Comparison of ENCODE assay signal across 20 cellular contexts in the genomic region with DNA sequence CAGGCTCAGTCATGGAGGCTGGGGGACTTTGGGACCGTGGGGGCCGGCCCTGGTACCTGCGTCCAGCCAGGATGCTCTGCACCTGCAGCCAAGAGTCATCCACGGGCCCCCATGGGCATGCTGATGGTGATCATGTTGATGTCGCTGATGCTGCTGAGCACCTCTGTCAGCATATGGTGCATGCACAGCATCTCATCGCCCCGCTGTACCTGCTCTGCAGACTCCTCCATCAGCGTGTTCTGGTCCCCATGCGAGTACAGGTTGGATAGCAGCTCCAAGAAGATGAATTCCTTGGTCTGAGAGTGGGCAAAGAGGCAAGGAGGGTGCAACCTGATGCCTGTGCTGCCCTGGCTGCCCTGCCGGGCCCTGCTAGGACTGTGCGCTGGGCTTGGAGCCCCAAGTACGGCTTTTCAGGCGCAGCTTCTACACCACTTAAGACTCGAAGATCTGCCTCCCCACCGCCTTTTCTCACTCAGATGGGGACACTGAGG. TPM values are rescaled to one million over a fixed set of nuclear protein-coding genes. Genes with fewer than 3 reads are reported as not detected.
DNase-seq lines count a peak whose midpoint lies in the region; ATAC-seq, FAIRE-seq and TF ChIP-seq lines count a peak whose summit lies in the region.
"Had no signal": no experiment of that assay in that cellular context is flagged by ENCODE, and none has a peak within 500 bp of the region (broad histone marks: within the 10 kb centered on the region; RNA-seq: fewer than 3 reads in every experiment).

No MANE protein-coding gene starts in this region.

- H3K27ac ChIP-seq in H1 (ENCODE audit: low read depth, low read length) (no peak overlapping the region), osteoblast (ENCODE audit: low read depth, low read length) (no peak overlapping the region)
- H3K27ac ChIP-seq: GM23248, Peyer's patch, SK-N-MC had no signal

- H3K18ac ChIP-seq in H1 (ENCODE audit: extremely low read depth, low read length): no peak overlapping the region

- H3K79me2 ChIP-seq in H1 (ENCODE audit: control insufficient read depth in 1 of 2, insufficient read depth in 2 of 2, low read length in 2 of 2): peaks cover 0 to 13% of the 10 kb centered on the region in 2 experiments; a peak in 2 of 4 replicates
- H3K79me2 ChIP-seq in osteoblast (ENCODE audit: insufficient read depth, low read length): peaks cover 13% of the 10 kb centered on the region

- no peak overlapping the region for H3K14ac ChIP-seq in H1 (ENCODE audit: insufficient read length)

- H3K36me3 ChIP-seq in H1 (ENCODE audit: control insufficient read depth in 2 of 4, insufficient read depth in 4 of 4, low read length in 3 of 4): peaks cover 19 to 42% (median 33%) of the 10 kb centered on the region in 4 experiments
- peaks cover 26% of the 10 kb centered on the region for H3K36me3 ChIP-seq in osteoblast (ENCODE audit: insufficient read depth, low read length)

- H2BK15ac ChIP-seq in H1 (ENCODE audit: low read length): no peak overlapping the region

- no peak overlapping the region for H3K4ac ChIP-seq in H1 (replicated peaks; ENCODE audit: insufficient read length, low read depth, low read length)

- no peak overlapping the region for H2BK120ac ChIP-seq in H1 (replicated peaks; ENCODE audit: low read depth, low read length)

- H3K23me2 ChIP-seq in H1 (ENCODE audit: low read depth, low read length): no peaks in the 10 kb centered on the region; the same call in 1 of the 2 replicates

- no peak for DNase-seq in activated naive CD8-positive, alpha-beta T cell treated with anti-CD3 and anti-CD28 coated beads, Interleukin-2, amount 50 U/mL, for 24 hours
- DNase-seq in activated naive CD8-positive, alpha-beta T cell treated with anti-CD3 and anti-CD28 coated beads for 36 hours: no peak
- DNase-seq in NAMALWA (ENCODE audit: low spot score) (peak; percentile 16), H1 (ENCODE audit: low read depth in 1 of 2, low spot score in 2 of 2) (peak in 1 of 2 experiments; percentile 50), osteoblast (ENCODE audit: insufficient read length, low spot score, missing footprints) (peak; percentile 61), AG08395 (ENCODE audit: low spot score) (no peak)
- no peak for DNase-seq in stimulated activated CD4-positive, alpha-beta T cell treated with anti-CD3 and anti-CD28 coated beads, Interleukin-15, amount 100 ng/mL, for 24 hours
- DNase-seq: Caco-2; CD4-positive, CD25-positive, alpha-beta regulatory T cell; GDM1; NCI-H1105 treated with DMSO at 0.1 percent for 48 hours; NCI-H1694; Peyer's patch; SHP77 had no signal

- peaks cover 15 to 20% of the 10 kb centered on the region in 2 experiments for H4K20me1 ChIP-seq in H1 (replicated peaks in 1 of 2; ENCODE audit: control insufficient read depth in 1 of 2, insufficient read depth in 2 of 2, low read length in 2 of 2)
- H4K20me1 ChIP-seq in osteoblast (ENCODE audit: insufficient read depth, low read length): peaks cover 24% of the 10 kb centered on the region

- no peak overlapping the region for H3K4me3 ChIP-seq in H1 (ENCODE audit: extremely low read depth in 1 of 4, insufficient read depth in 2 of 4, low read depth in 3 of 4, low read length in 4 of 4)
- H3K4me3 ChIP-seq in osteoblast (ENCODE audit: insufficient read depth, low read length): no peak overlapping the region
- H3K4me3 ChIP-seq: GM23248, Peyer's patch, SK-N-MC had no signal

- no peak overlapping the region for H4K91ac ChIP-seq in H1 (replicated peaks; ENCODE audit: insufficient read length, low read length)

- peaks cover 42% of the 10 kb centered on the region for H3K36me3 Mint-ChIP-seq in activated naive CD8-positive, alpha-beta T cell treated with anti-CD3 and anti-CD28 coated beads, Interleukin-2, amount 50 U/mL, for 24 hours (ENCODE audit: low read depth)
- peaks cover 39% of the 10 kb centered on the region for H3K36me3 Mint-ChIP-seq in activated naive CD8-positive, alpha-beta T cell treated with anti-CD3 and anti-CD28 coated beads for 36 hours

- peaks cover 32% of the 10 kb centered on the region for H3K4me1 Mint-ChIP-seq in activated naive CD8-positive, alpha-beta T cell treated with anti-CD3 and anti-CD28 coated beads, Interleukin-2, amount 50 U/mL, for 24 hours
- peaks cover 21% of the 10 kb centered on the region for H3K4me1 Mint-ChIP-seq in activated naive CD8-positive, alpha-beta T cell treated with anti-CD3 and anti-CD28 coated beads for 36 hours

- H4K8ac ChIP-seq in H1 (ENCODE audit: extremely low read depth, insufficient read depth, low read length): no peak overlapping the region

- 0 out of 2 replicates have a peak, but pooled peaks cover 2% of the 10 kb centered on the region for H3K79me1 ChIP-seq in H1 (ENCODE audit: low read depth, low read length)

- TF ChIP-seq POLR2A in H1 (IDR thresholded peaks at IDR 0.05; ENCODE audit: control extremely low read depth in 1 of 2, low read depth in 2 of 2, low read length in 2 of 2): no peak; a peak in 1 of 3 replicates

- ATAC-seq in activated naive CD8-positive, alpha-beta T cell treated with anti-CD3 and anti-CD28 coated beads, Interleukin-2, amount 50 U/mL, for 24 hours: no peak
- ATAC-seq in HG03280 (IDR thresholded peaks at IDR 0.05; ENCODE audit: unreplicated experiment): no peak
- ATAC-seq: HCT116 had no signal

- H2AK5ac ChIP-seq in H1 (ENCODE audit: low read depth, low read length): no peak overlapping the region

- no peak for TF ChIP-seq EP300 in H1 (IDR thresholded peaks at IDR 0.05; ENCODE audit: borderline replicate concordance in 1 of 2, low read depth in 2 of 2, low read length in 2 of 2)

- H3K23ac ChIP-seq in H1 (ENCODE audit: insufficient read length): no peak overlapping the region

- TF ChIP-seq CTCF in H1 (IDR thresholded peaks at IDR 0.05; ENCODE audit: control extremely low read depth in 1 of 3, insufficient read depth in 1 of 3, low read depth in 1 of 3, low read length in 3 of 3) (no peak), osteoblast (IDR thresholded peaks at IDR 0.05; ENCODE audit: extremely low read depth, low read depth, low read length) (no peak)

- H2BK5ac ChIP-seq in H1 (ENCODE audit: low read depth, low read length): no peak overlapping the region

- no peaks in the 10 kb centered on the region for H3K9me3 ChIP-seq in H1 (ENCODE audit: insufficient read depth in 2 of 2, low read depth in 1 of 2, low read length in 1 of 2)
- no peaks in the 10 kb centered on the region for H3K9me3 ChIP-seq in osteoblast (ENCODE audit: low read depth, low read length)
- H3K9me3 ChIP-seq: Caco-2, Peyer's patch had no signal

- CTCF ChIA-PET in H1 (lab: Charles Lee; ENCODE audit: partially characterized antibody): interaction anchor here (1.1 to 5.1 kb wide), 3 partner anchors 9 to 149 kb away, joined by 3 to 54 read pairs (median 9); a partner anchor contains a TSS

- H4K5ac ChIP-seq in H1 (ENCODE audit: insufficient read length, low read depth, low read length): no peak overlapping the region

- no peak overlapping the region for H2BK12ac ChIP-seq in H1 (ENCODE audit: low read depth, low read length)

- H3K4me3 Mint-ChIP-seq in activated naive CD8-positive, alpha-beta T cell treated with anti-CD3 and anti-CD28 coated beads, Interleukin-2, amount 50 U/mL, for 24 hours: no peak overlapping the region
- H3K4me3 Mint-ChIP-seq in activated naive CD8-positive, alpha-beta T cell treated with anti-CD3 and anti-CD28 coated beads for 36 hours: no peak overlapping the region

- no peaks in the 10 kb centered on the region for H3K27me3 ChIP-seq in H1 (replicated peaks in 1 of 4; ENCODE audit: control insufficient read depth in 3 of 4, extremely low read depth in 1 of 4, insufficient read depth in 3 of 4, low read length in 3 of 4)
- no peaks in the 10 kb centered on the region for H3K27me3 ChIP-seq in osteoblast (ENCODE audit: insufficient read depth, low read length)
- H3K27me3 ChIP-seq: Peyer's patch had no signal

- POLR2A ChIA-PET in H1 (lab: Charles Lee; ENCODE audit: partially characterized antibody): interaction anchor here (1.2 to 7.0 kb wide), 2 partner anchors 7 to 148 kb away, joined by 3 to 125 read pairs; a partner anchor contains a TSS

- no peak overlapping the region for H2BK20ac ChIP-seq in H1 (ENCODE audit: low read length)

- peak overlapping the region; percentile 18 for H3K27ac Mint-ChIP-seq in activated naive CD8-positive, alpha-beta T cell treated with anti-CD3 and anti-CD28 coated beads, Interleukin-2, amount 50 U/mL, for 24 hours
- no peak overlapping the region for H3K27ac Mint-ChIP-seq in activated naive CD8-positive, alpha-beta T cell treated with anti-CD3 and anti-CD28 coated beads for 36 hours

- H3K4me1 ChIP-seq in H1 (replicated peaks in 1 of 4; ENCODE audit: control insufficient read depth in 3 of 4, insufficient read depth in 4 of 4, low read length in 3 of 4) (peaks cover 2 to 5% (median 4%) of the 10 kb centered on the region in 4 experiments; a peak in 5 of 7 replicates), osteoblast (ENCODE audit: insufficient read depth, low read length) (peaks cover 1% of the 10 kb centered on the region)

- WGBS in H1 (ENCODE audit: extremely low coverage in 1 of 2, insufficient coverage in 1 of 2, insufficient read length in 1 of 2, insufficient replicate concordance in 2 of 2, low coverage in 1 of 2, low lambda C conversion rate in 2 of 2, missing lambda C conversion rate in 1 of 2), 2 experiments: 89% methylated on average over 15 of the region's 15 CpGs; no CpG with 5 or more reads in 1 of the 2 experiments

- TF ChIP-seq RAD21 in H1 (IDR thresholded peaks at IDR 0.05 in 1 of 2, conservative IDR thresholded peaks at IDR 0.05 in 1 of 2; ENCODE audit: low read depth in 2 of 2, low read length in 2 of 2): no peak

- no peak overlapping the region for H3K9ac ChIP-seq in H1 (replicated peaks in 1 of 4; ENCODE audit: extremely low read depth in 1 of 4, low read depth in 3 of 4, low read length in 3 of 4)
- H3K9ac ChIP-seq: GM23248 had no signal

- no peaks in the 10 kb centered on the region for H3K27me3 Mint-ChIP-seq in activated naive CD8-positive, alpha-beta T cell treated with anti-CD3 and anti-CD28 coated beads, Interleukin-2, amount 50 U/mL, for 24 hours
- no peaks in the 10 kb centered on the region for H3K27me3 Mint-ChIP-seq in activated naive CD8-positive, alpha-beta T cell treated with anti-CD3 and anti-CD28 coated beads for 36 hours
- H3K27me3 Mint-ChIP-seq: CD4-positive, CD25-positive, alpha-beta regulatory T cell had no signal

- no peaks in the 10 kb centered on the region for H3K9me3 Mint-ChIP-seq in activated naive CD8-positive, alpha-beta T cell treated with anti-CD3 and anti-CD28 coated beads, Interleukin-2, amount 50 U/mL, for 24 hours
- H3K9me3 Mint-ChIP-seq in activated naive CD8-positive, alpha-beta T cell treated with anti-CD3 and anti-CD28 coated beads for 36 hours: no peaks in the 10 kb centered on the region
- H3K9me3 Mint-ChIP-seq: CD4-positive, CD25-positive, alpha-beta regulatory T cell had no signal

- H3K4me2 ChIP-seq in H1 (ENCODE audit: insufficient read depth in 1 of 2, low read depth in 2 of 2, low read length in 2 of 2) (no peak overlapping the region), osteoblast (ENCODE audit: insufficient read depth, low read length) (no peak overlapping the region)

- FAIRE-seq in H1 (lab: Jason Lieb, UNC): no peak
- FAIRE-seq: GM12891, GM19239 had no signal

- H3K56ac ChIP-seq in H1 (replicated peaks; ENCODE audit: insufficient read length, low read depth, low read length): no peak overlapping the region

- H2AFZ ChIP-seq in H1 (ENCODE audit: low read length) (no peak overlapping the region), osteoblast (ENCODE audit: low read length) (no peak overlapping the region)
- H2AFZ ChIP-seq: GM23248 had no signal

RNA-seq across cellular contexts. Expression of a gene that starts 7.2 kb away (rescaled TPM):
- total RNA-seq in activated naive CD8-positive, alpha-beta T cell treated with anti-CD3 and anti-CD28 coated beads for 36 hours: 1,000 to 10,000 TPM; 2,631 to 2,669 TPM
- 2,416 and 2,501 TPM in 2 replicates for total RNA-seq in H1 (2021; fragmentation: NEBNext Ultra II Directional; extraction: Animal tissue kit (Norgen Biotek cat#: 25700))
- 4,119 and 5,590 TPM in 2 replicates for polyA plus RNA-seq in H1 (2011; rRNA removed)
- 7,082 TPM for polyA plus RNA-seq in H1 (2011; cell fraction: cytosol; rRNA removed)
- 1,404 TPM for polyA plus RNA-seq in H1 (2011; cell fraction: nucleus; rRNA removed)
- 4,427 to 5,239 TPM (median 4,948 TPM) in 4 replicates for polyA plus RNA-seq in H1 (2012, experiment 1 of 2)
- 19,479 TPM for polyA plus RNA-seq in H1 (2012, experiment 2 of 2)
- polyA plus RNA-seq in H1 (2013, experiment 1 of 2): 3,790 TPM
- 3,809 TPM for polyA plus RNA-seq in H1 (2013, experiment 2 of 2)
- 816 and 841 TPM in 2 replicates for polyA minus RNA-seq in H1 (2011; rRNA and poly(A)+ RNA removed)
- polyA minus RNA-seq in H1 (2011; cell fraction: cytosol; rRNA and poly(A)+ RNA removed): 998 TPM
- 840 TPM for polyA minus RNA-seq in H1 (2011; cell fraction: nucleus; rRNA and poly(A)+ RNA removed)
- 1,188 and 1,195 TPM in 2 replicates for total RNA-seq in osteoblast

Comparison
In these comparisons a context has a peak if more than half of its experiments do, and no peak if none do; other contexts are left out.
1. DNase-seq: peak in NAMALWA (single experiment) and osteoblast (single experiment); none in activated naive CD8-positive, alpha-beta T cell treated with anti-CD3 and anti-CD28 coated beads, Interleukin-2, amount 50 U/mL, for 24 hours (single experiment), activated naive CD8-positive, alpha-beta T cell treated with anti-CD3 and anti-CD28 coated beads for 36 hours (single experiment), stimulated activated CD4-positive, alpha-beta T cell treated with anti-CD3 and anti-CD28 coated beads, Interleukin-15, amount 100 ng/mL, for 24 hours (single experiment) and AG08395 (single experiment).